In genomic region chr16:12406840-12407690, GRCh38 we compare ENCODE assay signal across 18 cellular contexts.
A peak's percentile ranks its signal among the peaks of the same experiment; 100 is the strongest.
DNase-seq lines count a peak whose midpoint lies in the region; ATAC-seq, FAIRE-seq and TF ChIP-seq lines count a peak whose summit lies in the region.
"Had no signal": no experiment of that assay in that cellular context is flagged by ENCODE, and none has a peak within 500 bp of the region (broad histone marks: within the 10 kb centered on the region; RNA-seq: fewer than 3 reads in every experiment).

No MANE protein-coding gene starts in this region.

- H3K27me3 Mint-ChIP-seq in CD8-positive, alpha-beta memory T cell, result no peaks in the 10 kb centered on the region
- H3K27me3 Mint-ChIP-seq: activated CD4-positive, alpha-beta T cell treated with anti-CD3 and anti-CD28 coated beads, Interleukin-2, amount 10 ng/mL, durations not matched to agents 7 days and 5 days; stimulated activated naive CD8-positive, alpha-beta T cell treated with anti-CD3 and anti-CD28 coated beads, Interleukin-15, Interleukin-2, amounts not matched to agents 100 ng/mL and 50 ng/mL, for 24 hours had no signal

- H3K4me3 Mint-ChIP-seq in CD8-positive, alpha-beta memory T cell, result no peak overlapping the region
- H3K4me3 Mint-ChIP-seq: activated CD4-positive, alpha-beta T cell treated with anti-CD3 and anti-CD28 coated beads, Interleukin-2, amount 10 ng/mL, durations not matched to agents 7 days and 5 days; activated T-cell treated with anti-CD3 and anti-CD28 coated beads, Interleukin-2, amount 50 U/mL, for 4 hours; stimulated activated naive CD8-positive, alpha-beta T cell treated with anti-CD3 and anti-CD28 coated beads, Interleukin-15, Interleukin-2, amounts not matched to agents 100 ng/mL and 50 ng/mL, for 24 hours; T-helper 2 cell treated with Interferon-gamma antibody and Interleukin-4, amounts not matched to agents 5 μg/mL and 100 μg/mL, for 36 hours had no signal

- H3K36me3 ChIP-seq in PC-3 (ENCODE audit: low read depth, low read length) (no peaks in the 10 kb centered on the region), endothelial cell of umbilical vein (ENCODE audit: control insufficient read depth in 2 of 2, extremely low read depth in 1 of 2, insufficient read depth in 2 of 2, low read length in 2 of 2) (no peaks in the 10 kb centered on the region), small intestine (ENCODE audit: control insufficient read depth in 2 of 2, insufficient read depth in 2 of 2, low read length in 2 of 2) (no peaks in the 10 kb centered on the region)
- no peaks in the 10 kb centered on the region for H3K36me3 ChIP-seq in CD8-positive, alpha-beta memory T cell (ENCODE audit: insufficient read depth, low read length)

- no peak overlapping the region for H3K4me3 ChIP-seq in GM12865 (ENCODE audit: low read depth, low read length)
- no peak overlapping the region for H3K4me3 ChIP-seq in PC-3 (ENCODE audit: low read length)
- no peak overlapping the region for H3K4me3 ChIP-seq in endothelial cell of umbilical vein (replicated peaks in 1 of 3; ENCODE audit: insufficient read depth in 1 of 3, low read depth in 1 of 3, low read length in 3 of 3)
- no peak overlapping the region for H3K4me3 ChIP-seq in small intestine (ENCODE audit: low read depth in 1 of 2, low read length in 2 of 2)
- no peak overlapping the region for H3K4me3 ChIP-seq in CD8-positive, alpha-beta memory T cell (ENCODE audit: low read length)
- H3K4me3 ChIP-seq: esophagus squamous epithelium, K562 had no signal

- H3K9me1 ChIP-seq in endothelial cell of umbilical vein (replicated peaks; ENCODE audit: control insufficient read depth, extremely low read depth, insufficient read depth, low read length), result no peaks in the 10 kb centered on the region

- H3K9ac ChIP-seq in PC-3 (ENCODE audit: low read length) (no peak overlapping the region), endothelial cell of umbilical vein (replicated peaks; ENCODE audit: extremely low read depth, insufficient read depth, low read length) (peak overlapping the region; percentile 83)

- ATAC-seq in PC-3, result peak; percentile 98
- ATAC-seq: activated T-cell treated with anti-CD3 and anti-CD28 coated beads, Interleukin-2, amount 50 U/mL, for 4 hours; K562 had no signal

- TF ChIP-seq CTCF in GM12865 (IDR thresholded peaks at IDR 0.05; ENCODE audit: insufficient read depth, low read depth, low read length, missing control alignments) (no peak), PC-3 (conservative IDR thresholded peaks at IDR 0.05; ENCODE audit: low read depth, low read length) (no peak), endothelial cell of umbilical vein (IDR thresholded peaks at IDR 0.05; ENCODE audit: extremely low read depth in 1 of 2, insufficient read depth in 1 of 2, low read depth in 1 of 2, low read length in 2 of 2) (no peak)

- H3K27ac Mint-ChIP-seq in CD8-positive, alpha-beta memory T cell, result peak overlapping the region in 1 of 8 donors; percentile 5
- H3K27ac Mint-ChIP-seq: activated CD4-positive, alpha-beta T cell treated with anti-CD3 and anti-CD28 coated beads, Interleukin-2, amount 10 ng/mL, durations not matched to agents 7 days and 5 days; stimulated activated naive CD8-positive, alpha-beta T cell treated with anti-CD3 and anti-CD28 coated beads, Interleukin-15, Interleukin-2, amounts not matched to agents 100 ng/mL and 50 ng/mL, for 24 hours; T-helper 2 cell treated with Interferon-gamma antibody and Interleukin-4, amounts not matched to agents 5 μg/mL and 100 μg/mL, for 36 hours had no signal

- TF ChIP-seq POLR2A in endothelial cell of umbilical vein (IDR thresholded peaks at IDR 0.05; ENCODE audit: low read depth, low read length), result peak; percentile 34

- intact Hi-C loops in PC-3 (cut with micrococcal nuclease), result loop anchor here (2.0 kb wide), 1 partner anchor 178 kb away; no protein-coding TSS in a partner anchor
- intact Hi-C loops in endothelial cell of umbilical vein (cut with micrococcal nuclease), result loop anchor here (1.0 to 5.0 kb wide), 10 partner anchors 10 to 555 kb away; partner anchors contain the start of gene RSL1D1

- dilution Hi-C loops in endothelial cell of umbilical vein (cut with MboI; ENCODE audit: extremely low pct_ligation_motif_present, low sequenced_read_pairs), result no loop called here

- H3K4me1 ChIP-seq in PC-3 (ENCODE audit: insufficient read depth, low read length) (peaks cover 21% of the 10 kb centered on the region), endothelial cell of umbilical vein (ENCODE audit: control insufficient read depth, extremely low read depth, insufficient read depth, low read length) (peaks cover 42% of the 10 kb centered on the region), small intestine (ENCODE audit: control insufficient read depth in 2 of 2, insufficient read depth in 1 of 2, low read depth in 1 of 2, low read length in 1 of 2) (no peaks in the 10 kb centered on the region)
- no peaks in the 10 kb centered on the region for H3K4me1 ChIP-seq in CD8-positive, alpha-beta memory T cell (ENCODE audit: insufficient read depth, low read length)
- H3K4me1 ChIP-seq: esophagus squamous epithelium had no signal

- BruUV-seq in PC-3 (replicated peaks; lab: Mats Ljungman, UMichigan), result no TSS peak
- BruUV-seq in endothelial cell of umbilical vein (replicated peaks; lab: Mats Ljungman, UMichigan), result no TSS peak

- DNase-seq in GM12865 (ENCODE audit: low read depth) (peak; percentile 3), PC-3 (peak; percentile 63), endothelial cell of umbilical vein (ENCODE audit: low read depth, low spot score) (peak; percentile 75), small intestine (peak; percentile 4), DMS 273 (lab: John Stamatoyannopoulos, UW; ENCODE audit: unreplicated experiment) (no peak), NCI-H128 (lab: John Stamatoyannopoulos, UW; ENCODE audit: unreplicated experiment) (no peak), GM19238 (ENCODE audit: insufficient read length, low spot score) (no peak)
- no peak for DNase-seq in CD8-positive, alpha-beta memory T cell
- DNase-seq: activated CD4-positive, alpha-beta T cell treated with anti-CD3 and anti-CD28 coated beads, Interleukin-2, amount 10 ng/mL, durations not matched to agents 7 days and 5 days; activated T-cell treated with anti-CD3 and anti-CD28 coated beads, Interleukin-2, amount 50 U/mL, for 4 hours; amygdala; Calu3; esophagus squamous epithelium; mesendoderm; NCI-H526 had no signal

- 73 to 81% (median 74%) methylated on average over 11 of the region's 11 CpGs for WGBS in small intestine, 3 donors

- H3K27ac ChIP-seq in PC-3 (ENCODE audit: low read length) (peak overlapping the region; percentile 42), endothelial cell of umbilical vein (ENCODE audit: insufficient read depth, low read depth, low read length) (peak overlapping the region; percentile 99), small intestine (ENCODE audit: low read depth in 1 of 2, low read length in 1 of 2) (no peak overlapping the region)
- H3K27ac ChIP-seq in CD8-positive, alpha-beta memory T cell (ENCODE audit: low read depth, low read length), result no peak overlapping the region
- H3K27ac ChIP-seq: esophagus squamous epithelium had no signal

- no peaks in the 10 kb centered on the region for H3K9me2 ChIP-seq in PC-3 (replicated peaks; ENCODE audit: low read length)

- CTCF ChIA-PET in PC-3 (lab: Charles Lee), result no interaction called here
- CTCF ChIA-PET in endothelial cell of umbilical vein (lab: Charles Lee), result interaction anchor here (0.7 to 2.1 kb wide), 18 partner anchors 7 to 339 kb away, joined by 3 to 9 read pairs (median 4); no protein-coding TSS in a partner anchor
- CTCF ChIA-PET in CD8-positive, alpha-beta memory T cell (lab: Charles Lee), result interaction anchor here (0.9 kb wide), 1 partner anchor 28 kb away, joined by 3 read pairs; no protein-coding TSS in a partner anchor

- H3K27me3 ChIP-seq in PC-3 (ENCODE audit: low read length), result no peaks in the 10 kb centered on the region
- no peaks in the 10 kb centered on the region for H3K27me3 ChIP-seq in endothelial cell of umbilical vein (ENCODE audit: control insufficient read depth in 2 of 2, insufficient read depth in 2 of 2, low read length in 2 of 2)
- H3K27me3 ChIP-seq in small intestine (ENCODE audit: control insufficient read depth in 2 of 2, insufficient read depth in 2 of 2, low read length in 2 of 2), result no peaks in the 10 kb centered on the region
- H3K27me3 ChIP-seq in CD8-positive, alpha-beta memory T cell (ENCODE audit: insufficient read depth, low read length, poor library complexity, severe bottlenecking), result no peaks in the 10 kb centered on the region
- H3K27me3 ChIP-seq: esophagus squamous epithelium had no signal

- H3K9me3 ChIP-seq in PC-3 (ENCODE audit: low read length), result no peaks in the 10 kb centered on the region
- H3K9me3 ChIP-seq in endothelial cell of umbilical vein (replicated peaks; ENCODE audit: control insufficient read depth, insufficient read depth, low read length), result no peaks in the 10 kb centered on the region
- H3K9me3 ChIP-seq in small intestine (ENCODE audit: control insufficient read depth, low read depth), result no peaks in the 10 kb centered on the region
- H3K9me3 ChIP-seq in CD8-positive, alpha-beta memory T cell (ENCODE audit: low read length), result no peaks in the 10 kb centered on the region
- H3K9me3 ChIP-seq: esophagus squamous epithelium had no signal

- POLR2A ChIA-PET in PC-3 (lab: Charles Lee; ENCODE audit: unreplicated experiment), result no interaction called here
- POLR2A ChIA-PET in endothelial cell of umbilical vein (lab: Charles Lee), result interaction anchor here (0.6 to 1.3 kb wide), 6 partner anchors 10 to 265 kb away, joined by 3 to 4 read pairs (median 4); no protein-coding TSS in a partner anchor
- POLR2A ChIA-PET in CD8-positive, alpha-beta memory T cell (lab: Charles Lee), result no interaction called here

- H3K36me3 Mint-ChIP-seq in CD8-positive, alpha-beta memory T cell, result peaks cover 8 to 48% (median 13%) of the 10 kb centered on the region in 3 donors

- H3K79me2 ChIP-seq in PC-3 (ENCODE audit: low read length), result no peaks in the 10 kb centered on the region
- H3K79me2 ChIP-seq in endothelial cell of umbilical vein (ENCODE audit: control insufficient read depth, insufficient read depth, low read length), result no peaks in the 10 kb centered on the region

- H4K20me1 ChIP-seq in PC-3 (ENCODE audit: low read length) (no peaks in the 10 kb centered on the region), endothelial cell of umbilical vein (replicated peaks; ENCODE audit: control insufficient read depth, extremely low read depth, insufficient read depth, low read length) (no peaks in the 10 kb centered on the region)

- FAIRE-seq in endothelial cell of umbilical vein (lab: Jason Lieb, UNC), result no peak
- FAIRE-seq in small intestine (lab: Jason Lieb, UNC), result no peak
- FAIRE-seq: K562 had no signal

- H2AFZ ChIP-seq in PC-3 (ENCODE audit: low read length), result no peak overlapping the region
- H2AFZ ChIP-seq in endothelial cell of umbilical vein (ENCODE audit: low read depth, low read length), result no peak overlapping the region

- peak overlapping the region; percentile 52 for H3K4me2 ChIP-seq in PC-3 (ENCODE audit: low read length)
- H3K4me2 ChIP-seq in endothelial cell of umbilical vein (ENCODE audit: insufficient read depth, low read length), result peak overlapping the region; percentile 65

- peaks cover 0 to under 1% (median under 1%) of the 10 kb centered on the region in 3 donors for H3K4me1 Mint-ChIP-seq in CD8-positive, alpha-beta memory T cell
- H3K4me1 Mint-ChIP-seq: activated CD4-positive, alpha-beta T cell treated with anti-CD3 and anti-CD28 coated beads, Interleukin-2, amount 10 ng/mL, durations not matched to agents 7 days and 5 days had no signal

- no peaks in the 10 kb centered on the region for H3K9me3 Mint-ChIP-seq in CD8-positive, alpha-beta memory T cell
- H3K9me3 Mint-ChIP-seq: activated CD4-positive, alpha-beta T cell treated with anti-CD3 and anti-CD28 coated beads, Interleukin-2, amount 10 ng/mL, durations not matched to agents 7 days and 5 days; activated T-cell treated with anti-CD3 and anti-CD28 coated beads, Interleukin-2, amount 50 U/mL, for 4 hours; stimulated activated naive CD8-positive, alpha-beta T cell treated with anti-CD3 and anti-CD28 coated beads, Interleukin-15, Interleukin-2, amounts not matched to agents 100 ng/mL and 50 ng/mL, for 24 hours; T-helper 2 cell treated with Interferon-gamma antibody and Interleukin-4, amounts not matched to agents 5 μg/mL and 100 μg/mL, for 36 hours had no signal

- no peaks in the 10 kb centered on the region for H3F3A ChIP-seq in PC-3 (ENCODE audit: low read length, unreplicated experiment)

Comparison
In these comparisons a context has a peak if more than half of its experiments do, and no peak if none do; other contexts are left out.
1. DNase-seq: peak in GM12865 (single experiment), PC-3 (single experiment), endothelial cell of umbilical vein (single experiment) and small intestine (single experiment); none in DMS 273 (single experiment), NCI-H128 (single experiment), GM19238 (single experiment) and CD8-positive, alpha-beta memory T cell (0 of 5).
2. H3K27ac ChIP-seq: peak in PC-3 (single experiment) and endothelial cell of umbilical vein (single experiment); none in small intestine (0 of 2) and CD8-positive, alpha-beta memory T cell (single experiment).